ENCODE assay signal across 1 cellular context in the genomic region with DNA sequence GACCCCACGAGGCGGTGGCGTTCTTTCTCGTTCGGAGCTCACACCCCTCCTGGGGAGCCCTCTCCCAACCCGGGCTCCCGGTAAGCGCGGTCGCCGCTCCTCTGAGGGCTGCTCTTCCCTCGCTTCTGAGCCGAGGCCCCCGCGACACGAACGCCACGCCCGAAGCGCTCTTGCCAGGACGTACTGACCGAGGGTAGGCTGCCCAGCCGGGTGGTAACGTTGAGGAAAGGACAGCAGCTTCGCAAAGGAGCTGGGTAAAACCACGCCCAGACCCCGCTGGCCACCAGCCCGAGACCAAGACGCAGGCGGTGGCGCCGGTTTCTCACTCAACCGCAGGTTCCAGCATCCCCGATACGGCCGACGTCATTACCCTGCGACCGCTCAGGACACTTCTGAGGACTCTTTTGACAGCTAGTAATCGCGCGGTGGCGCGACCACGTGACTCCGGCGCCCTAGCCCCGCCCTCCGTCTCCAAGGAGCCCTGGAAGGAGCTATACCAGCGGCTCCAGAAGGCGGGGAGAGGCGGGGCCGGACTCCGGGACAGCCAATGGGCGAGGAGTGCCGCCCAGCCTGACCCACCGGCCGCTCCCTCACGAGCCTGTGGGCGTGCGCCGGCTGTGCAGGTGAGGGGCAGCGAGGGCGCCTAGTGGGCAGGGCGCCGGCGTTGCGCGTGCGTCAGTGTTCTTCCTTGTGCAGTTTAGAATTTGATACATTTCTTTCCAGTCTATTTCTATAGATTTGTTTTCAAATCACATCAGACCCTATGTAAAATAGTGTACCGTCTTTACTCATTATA.
TF ChIP-seq lines count a peak whose summit lies in the region.

No MANE protein-coding gene starts in this region.

TF ChIP-seq in HepG2, 621 proteins besides CTCF, POLR2A, EP300 and RAD21 (continued from another document and continues in another):
- TF ChIP-seq PRPF4 (IDR thresholded peaks at IDR 0.05; ENCODE audit: low read depth, low read length, poor library complexity, severe bottlenecking) (no peak), ZNF775 (CRISPR knock-in tag; IDR thresholded peaks at IDR 0.05; ENCODE audit: borderline replicate concordance) (no peak), MEIS1 (CRISPR knock-in tag; IDR thresholded peaks at IDR 0.05; ENCODE audit: borderline replicate concordance) (peak; percentile 100), ZNF558 (CRISPR knock-in tag; IDR thresholded peaks at IDR 0.05; ENCODE audit: borderline replicate concordance) (no peak), BCL6 (CRISPR knock-in tag; IDR thresholded peaks at IDR 0.05) (peak; percentile 64; the same call in 1 of the 2 replicates), ZFY (CRISPR knock-in tag; IDR thresholded peaks at IDR 0.05) (peak; percentile 83), SRSF9 (IDR thresholded peaks at IDR 0.05; ENCODE audit: borderline replicate concordance, insufficient read depth, low read depth, low read length, poor library complexity, severe bottlenecking) (no peak), REL (CRISPR knock-in tag; conservative IDR thresholded peaks at IDR 0.05) (peak; percentile 84), PHF5A (CRISPR knock-in tag; IDR thresholded peaks at IDR 0.05; ENCODE audit: low read depth, unreplicated experiment) (no peak), ZNF484 (CRISPR knock-in tag; IDR thresholded peaks at IDR 0.05; ENCODE audit: borderline replicate concordance, low read depth) (no peak), ETV6 (CRISPR knock-in tag; conservative IDR thresholded peaks at IDR 0.05) (peak; percentile 82; the same call in 1 of the 2 replicates), ZZZ3 (CRISPR knock-in tag; IDR thresholded peaks at IDR 0.05; ENCODE audit: borderline replicate concordance) (peak; percentile 64; the same call in 1 of the 2 replicates), TBX2 (CRISPR knock-in tag; IDR thresholded peaks at IDR 0.05; ENCODE audit: borderline replicate concordance) (peak; percentile 97), ZNF329 (CRISPR knock-in tag; IDR thresholded peaks at IDR 0.05; ENCODE audit: low read depth) (no peak), BRCA1 (CRISPR knock-in tag; IDR thresholded peaks at IDR 0.05) (peak; percentile 86), NAIF1 (CRISPR knock-in tag; IDR thresholded peaks at IDR 0.05; ENCODE audit: borderline replicate concordance) (peak; percentile 80; the same call in 1 of the 2 replicates), ZNF570 (CRISPR knock-in tag; IDR thresholded peaks at IDR 0.05; ENCODE audit: borderline replicate concordance) (no peak), ESRRA (CRISPR knock-in tag; IDR thresholded peaks at IDR 0.05; ENCODE audit: low read depth) (0 out of 2 replicates have a peak, but pooled peaks have one; percentile 19), ZNF781 (CRISPR knock-in tag; IDR thresholded peaks at IDR 0.05; ENCODE audit: borderline replicate concordance, not compliant biosample characterization) (peak; percentile 60), MED1 (CRISPR knock-in tag; IDR thresholded peaks at IDR 0.05) (peak; percentile 88), ZC3H4 (CRISPR knock-in tag; IDR thresholded peaks at IDR 0.05; ENCODE audit: borderline replicate concordance) (no peak; the same call in 1 of the 2 replicates), ZNF780A (CRISPR knock-in tag; IDR thresholded peaks at IDR 0.05) (no peak), RFX1 (IDR thresholded peaks at IDR 0.05) (peak; percentile 50; the same call in 1 of the 2 replicates), CBX2 (IDR thresholded peaks at IDR 0.05; ENCODE audit: low read depth, low read length) (no peak), CBX2 (CRISPR knock-in tag; IDR thresholded peaks at IDR 0.05; ENCODE audit: low read depth) (no peak), ZNF264 (CRISPR knock-in tag; IDR thresholded peaks at IDR 0.05) (peak; percentile 62), ZNF567 (CRISPR knock-in tag; IDR thresholded peaks at IDR 0.05; ENCODE audit: borderline replicate concordance) (peak; percentile 88; the same call in 1 of the 2 replicates), ZNF749 (CRISPR knock-in tag; IDR thresholded peaks at IDR 0.05; ENCODE audit: borderline replicate concordance) (peak; percentile 6; the same call in 1 of the 2 replicates), CHCHD3 (CRISPR knock-in tag; IDR thresholded peaks at IDR 0.05) (peak; percentile 95), SNAPC2 (CRISPR knock-in tag; IDR thresholded peaks at IDR 0.05) (0 out of 2 replicates have a peak, but pooled peaks have one; percentile 43), ZNF235 (CRISPR knock-in tag; IDR thresholded peaks at IDR 0.05; ENCODE audit: borderline replicate concordance) (peak; percentile 74; the same call in 1 of the 2 replicates), FOSL1 (CRISPR knock-in tag; IDR thresholded peaks at IDR 0.05; ENCODE audit: borderline replicate concordance) (no peak), CHD4 (IDR thresholded peaks at IDR 0.05; ENCODE audit: borderline replicate concordance, low read length) (0 out of 2 replicates have a peak, but pooled peaks have one; percentile 62), ZNF607 (CRISPR knock-in tag; IDR thresholded peaks at IDR 0.05; ENCODE audit: borderline replicate concordance) (peak; percentile 90; the same call in 1 of the 2 replicates), TOE1 (CRISPR knock-in tag; IDR thresholded peaks at IDR 0.05) (0 out of 2 replicates have a peak, but pooled peaks have one; percentile 50), ISX (CRISPR knock-in tag; conservative IDR thresholded peaks at IDR 0.05) (no peak), ZNF10 (CRISPR knock-in tag; IDR thresholded peaks at IDR 0.05; ENCODE audit: borderline replicate concordance, low read depth) (no peak), ZNF878 (CRISPR knock-in tag; IDR thresholded peaks at IDR 0.05) (0 out of 2 replicates have a peak, but pooled peaks have one; percentile 60), ZMYM4 (CRISPR knock-in tag; IDR thresholded peaks at IDR 0.05) (peak; percentile 94), HMG20A (CRISPR knock-in tag; IDR thresholded peaks at IDR 0.05; ENCODE audit: borderline replicate concordance) (no peak), ZNF510 (CRISPR knock-in tag; IDR thresholded peaks at IDR 0.05; ENCODE audit: low read depth) (no peak), ZSCAN30 (CRISPR knock-in tag; IDR thresholded peaks at IDR 0.05) (no peak), ARID2 (CRISPR knock-in tag; IDR thresholded peaks at IDR 0.05; ENCODE audit: borderline replicate concordance) (no peak), FOXM1 (CRISPR knock-in tag; IDR thresholded peaks at IDR 0.05) (no peak), ZNF614 (CRISPR knock-in tag; IDR thresholded peaks at IDR 0.05; ENCODE audit: borderline replicate concordance) (peak; percentile 87; the same call in 1 of the 2 replicates)
- TF ChIP-seq, protein P1, sequence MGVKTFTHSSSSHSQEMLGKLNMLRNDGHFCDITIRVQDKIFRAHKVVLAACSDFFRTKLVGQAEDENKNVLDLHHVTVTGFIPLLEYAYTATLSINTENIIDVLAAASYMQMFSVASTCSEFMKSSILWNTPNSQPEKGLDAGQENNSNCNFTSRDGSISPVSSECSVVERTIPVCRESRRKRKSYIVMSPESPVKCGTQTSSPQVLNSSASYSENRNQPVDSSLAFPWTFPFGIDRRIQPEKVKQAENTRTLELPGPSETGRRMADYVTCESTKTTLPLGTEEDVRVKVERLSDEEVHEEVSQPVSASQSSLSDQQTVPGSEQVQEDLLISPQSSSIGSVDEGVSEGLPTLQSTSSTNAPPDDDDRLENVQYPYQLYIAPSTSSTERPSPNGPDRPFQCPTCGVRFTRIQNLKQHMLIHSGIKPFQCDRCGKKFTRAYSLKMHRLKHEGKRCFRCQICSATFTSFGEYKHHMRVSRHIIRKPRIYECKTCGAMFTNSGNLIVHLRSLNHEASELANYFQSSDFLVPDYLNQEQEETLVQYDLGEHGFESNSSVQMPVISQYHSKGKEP (CRISPR knock-in tag; IDR thresholded peaks at IDR 0.05) = 0 out of 2 replicates have a peak, but pooled peaks have one; percentile 71
- TF ChIP-seq, protein P2, sequence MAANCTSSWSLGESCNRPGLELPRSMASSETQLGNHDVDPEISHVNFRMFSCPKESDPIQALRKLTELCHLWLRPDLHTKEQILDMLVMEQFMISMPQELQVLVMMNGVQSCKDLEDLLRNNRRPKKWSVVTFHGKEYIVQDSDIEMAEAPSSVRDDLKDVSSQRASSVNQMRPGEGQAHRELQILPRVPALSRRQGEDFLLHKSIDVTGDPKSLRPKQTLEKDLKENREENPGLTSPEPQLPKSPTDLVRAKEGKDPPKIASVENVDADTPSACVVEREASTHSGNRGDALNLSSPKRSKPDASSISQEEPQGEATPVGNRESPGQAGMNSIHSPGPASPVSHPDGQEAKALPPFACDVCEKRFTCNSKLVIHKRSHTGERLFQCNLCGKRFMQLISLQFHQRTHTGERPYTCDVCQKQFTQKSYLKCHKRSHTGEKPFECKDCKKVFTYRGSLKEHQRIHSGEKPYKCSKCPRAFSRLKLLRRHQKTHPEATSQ (CRISPR knock-in tag; IDR thresholded peaks at IDR 0.05; ENCODE audit: borderline replicate concordance) = no peak
- TF ChIP-seq, protein P3, sequence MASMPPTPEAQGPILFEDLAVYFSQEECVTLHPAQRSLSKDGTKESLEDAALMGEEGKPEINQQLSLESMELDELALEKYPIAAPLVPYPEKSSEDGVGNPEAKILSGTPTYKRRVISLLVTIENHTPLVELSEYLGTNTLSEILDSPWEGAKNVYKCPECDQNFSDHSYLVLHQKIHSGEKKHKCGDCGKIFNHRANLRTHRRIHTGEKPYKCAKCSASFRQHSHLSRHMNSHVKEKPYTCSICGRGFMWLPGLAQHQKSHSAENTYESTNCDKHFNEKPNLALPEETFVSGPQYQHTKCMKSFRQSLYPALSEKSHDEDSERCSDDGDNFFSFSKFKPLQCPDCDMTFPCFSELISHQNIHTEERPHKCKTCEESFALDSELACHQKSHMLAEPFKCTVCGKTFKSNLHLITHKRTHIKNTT (CRISPR knock-in tag; IDR thresholded peaks at IDR 0.05) = no peak
- TF ChIP-seq, protein P4, sequence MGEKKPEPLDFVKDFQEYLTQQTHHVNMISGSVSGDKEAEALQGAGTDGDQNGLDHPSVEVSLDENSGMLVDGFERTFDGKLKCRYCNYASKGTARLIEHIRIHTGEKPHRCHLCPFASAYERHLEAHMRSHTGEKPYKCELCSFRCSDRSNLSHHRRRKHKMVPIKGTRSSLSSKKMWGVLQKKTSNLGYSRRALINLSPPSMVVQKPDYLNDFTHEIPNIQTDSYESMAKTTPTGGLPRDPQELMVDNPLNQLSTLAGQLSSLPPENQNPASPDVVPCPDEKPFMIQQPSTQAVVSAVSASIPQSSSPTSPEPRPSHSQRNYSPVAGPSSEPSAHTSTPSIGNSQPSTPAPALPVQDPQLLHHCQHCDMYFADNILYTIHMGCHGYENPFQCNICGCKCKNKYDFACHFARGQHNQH (CRISPR knock-in tag; IDR thresholded peaks at IDR 0.05) = peak; percentile 96
- TF ChIP-seq, protein P5, sequence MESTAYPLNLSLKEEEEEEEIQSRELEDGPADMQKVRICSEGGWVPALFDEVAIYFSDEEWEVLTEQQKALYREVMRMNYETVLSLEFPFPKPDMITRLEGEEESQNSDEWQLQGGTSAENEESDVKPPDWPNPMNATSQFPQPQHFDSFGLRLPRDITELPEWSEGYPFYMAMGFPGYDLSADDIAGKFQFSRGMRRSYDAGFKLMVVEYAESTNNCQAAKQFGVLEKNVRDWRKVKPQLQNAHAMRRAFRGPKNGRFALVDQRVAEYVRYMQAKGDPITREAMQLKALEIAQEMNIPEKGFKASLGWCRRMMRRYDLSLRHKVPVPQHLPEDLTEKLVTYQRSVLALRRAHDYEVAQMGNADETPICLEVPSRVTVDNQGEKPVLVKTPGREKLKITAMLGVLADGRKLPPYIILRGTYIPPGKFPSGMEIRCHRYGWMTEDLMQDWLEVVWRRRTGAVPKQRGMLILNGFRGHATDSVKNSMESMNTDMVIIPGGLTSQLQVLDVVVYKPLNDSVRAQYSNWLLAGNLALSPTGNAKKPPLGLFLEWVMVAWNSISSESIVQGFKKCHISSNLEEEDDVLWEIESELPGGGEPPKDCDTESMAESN (CRISPR knock-in tag; conservative IDR thresholded peaks at IDR 0.05) = peak; percentile 91; the same call in 1 of the 2 replicates
- TF ChIP-seq, protein P6, sequence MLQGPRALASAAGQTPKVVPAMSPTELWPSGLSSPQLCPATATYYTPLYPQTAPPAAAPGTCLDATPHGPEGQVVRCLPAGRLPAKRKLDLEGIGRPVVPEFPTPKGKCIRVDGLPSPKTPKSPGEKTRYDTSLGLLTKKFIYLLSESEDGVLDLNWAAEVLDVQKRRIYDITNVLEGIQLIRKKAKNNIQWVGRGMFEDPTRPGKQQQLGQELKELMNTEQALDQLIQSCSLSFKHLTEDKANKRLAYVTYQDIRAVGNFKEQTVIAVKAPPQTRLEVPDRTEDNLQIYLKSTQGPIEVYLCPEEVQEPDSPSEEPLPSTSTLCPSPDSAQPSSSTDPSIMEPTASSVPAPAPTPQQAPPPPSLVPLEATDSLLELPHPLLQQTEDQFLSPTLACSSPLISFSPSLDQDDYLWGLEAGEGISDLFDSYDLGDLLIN (CRISPR knock-in tag; IDR thresholded peaks at IDR 0.05; ENCODE audit: borderline replicate concordance) = peak; percentile 88
- TF ChIP-seq, protein P7, sequence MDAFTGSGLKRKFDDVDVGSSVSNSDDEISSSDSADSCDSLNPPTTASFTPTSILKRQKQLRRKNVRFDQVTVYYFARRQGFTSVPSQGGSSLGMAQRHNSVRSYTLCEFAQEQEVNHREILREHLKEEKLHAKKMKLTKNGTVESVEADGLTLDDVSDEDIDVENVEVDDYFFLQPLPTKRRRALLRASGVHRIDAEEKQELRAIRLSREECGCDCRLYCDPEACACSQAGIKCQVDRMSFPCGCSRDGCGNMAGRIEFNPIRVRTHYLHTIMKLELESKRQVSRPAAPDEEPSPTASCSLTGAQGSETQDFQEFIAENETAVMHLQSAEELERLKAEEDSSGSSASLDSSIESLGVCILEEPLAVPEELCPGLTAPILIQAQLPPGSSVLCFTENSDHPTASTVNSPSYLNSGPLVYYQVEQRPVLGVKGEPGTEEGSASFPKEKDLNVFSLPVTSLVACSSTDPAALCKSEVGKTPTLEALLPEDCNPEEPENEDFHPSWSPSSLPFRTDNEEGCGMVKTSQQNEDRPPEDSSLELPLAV (CRISPR knock-in tag; conservative IDR thresholded peaks at IDR 0.05; ENCODE audit: low read depth) = no peak
- TF ChIP-seq, protein P8, sequence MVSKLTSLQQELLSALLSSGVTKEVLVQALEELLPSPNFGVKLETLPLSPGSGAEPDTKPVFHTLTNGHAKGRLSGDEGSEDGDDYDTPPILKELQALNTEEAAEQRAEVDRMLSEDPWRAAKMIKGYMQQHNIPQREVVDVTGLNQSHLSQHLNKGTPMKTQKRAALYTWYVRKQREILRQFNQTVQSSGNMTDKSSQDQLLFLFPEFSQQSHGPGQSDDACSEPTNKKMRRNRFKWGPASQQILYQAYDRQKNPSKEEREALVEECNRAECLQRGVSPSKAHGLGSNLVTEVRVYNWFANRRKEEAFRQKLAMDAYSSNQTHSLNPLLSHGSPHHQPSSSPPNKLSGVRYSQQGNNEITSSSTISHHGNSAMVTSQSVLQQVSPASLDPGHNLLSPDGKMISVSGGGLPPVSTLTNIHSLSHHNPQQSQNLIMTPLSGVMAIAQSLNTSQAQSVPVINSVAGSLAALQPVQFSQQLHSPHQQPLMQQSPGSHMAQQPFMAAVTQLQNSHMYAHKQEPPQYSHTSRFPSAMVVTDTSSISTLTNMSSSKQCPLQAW (CRISPR knock-in tag; IDR thresholded peaks at IDR 0.05) = peak; percentile 95
- TF ChIP-seq, protein P9, sequence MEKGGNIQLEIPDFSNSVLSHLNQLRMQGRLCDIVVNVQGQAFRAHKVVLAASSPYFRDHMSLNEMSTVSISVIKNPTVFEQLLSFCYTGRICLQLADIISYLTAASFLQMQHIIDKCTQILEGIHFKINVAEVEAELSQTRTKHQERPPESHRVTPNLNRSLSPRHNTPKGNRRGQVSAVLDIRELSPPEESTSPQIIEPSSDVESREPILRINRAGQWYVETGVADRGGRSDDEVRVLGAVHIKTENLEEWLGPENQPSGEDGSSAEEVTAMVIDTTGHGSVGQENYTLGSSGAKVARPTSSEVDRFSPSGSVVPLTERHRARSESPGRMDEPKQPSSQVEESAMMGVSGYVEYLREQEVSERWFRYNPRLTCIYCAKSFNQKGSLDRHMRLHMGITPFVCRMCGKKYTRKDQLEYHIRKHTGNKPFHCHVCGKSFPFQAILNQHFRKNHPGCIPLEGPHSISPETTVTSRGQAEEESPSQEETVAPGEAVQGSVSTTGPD (CRISPR knock-in tag; IDR thresholded peaks at IDR 0.05) = no peak
